In genomic region chr3:12869025-12869695, GRCh38 we compare ENCODE assay signal across 8 cellular contexts. TPM values are rescaled to one million over a fixed set of nuclear protein-coding genes. Genes with fewer than 3 reads are reported as not detected.
DNase-seq lines count a peak whose midpoint lies in the region; ATAC-seq, FAIRE-seq and TF ChIP-seq lines count a peak whose summit lies in the region.

No MANE protein-coding gene starts in this region.

- no peaks in the 10 kb centered on the region for H3F3A ChIP-seq in PC-3 (ENCODE audit: low read length, unreplicated experiment)

- TF ChIP-seq POLR2A in A549 (IDR thresholded peaks at IDR 0.05; ENCODE audit: low read length) (no peak), IMR-90 (IDR thresholded peaks at IDR 0.05; ENCODE audit: low read depth, low read length) (no peak), stomach (IDR thresholded peaks at IDR 0.05) (no peak)

- WGBS in A549 (ENCODE audit: missing lambda C conversion rate): 53% methylated on average over 15 of the region's 28 CpGs
- 0% methylated on average over 2 of the region's 28 CpGs; no CpG with 5 or more reads in 1 of the 2 experiments for WGBS in IMR-90 (ENCODE audit: extremely low coverage in 2 of 2, insufficient read length in 1 of 2), 2 experiments
- WGBS in stomach, 5 donors: 9 to 22% (median 10%) methylated on average over 9 to 28 of the region's 28 CpGs

- no peak for TF ChIP-seq CTCF in A549 (IDR thresholded peaks at IDR 0.05)
- TF ChIP-seq CTCF in IMR-90 (conservative IDR thresholded peaks at IDR 0.05; ENCODE audit: low read depth, low read length): no peak
- no peak for TF ChIP-seq CTCF in stomach (IDR thresholded peaks at IDR 0.05)
- no peak for TF ChIP-seq CTCF in PC-3 (conservative IDR thresholded peaks at IDR 0.05; ENCODE audit: low read depth, low read length)

- H3K4ac ChIP-seq in IMR-90 (ENCODE audit: low read depth, low read length): no peak overlapping the region

- peaks cover 5% of the 10 kb centered on the region for H3K9me3 Mint-ChIP-seq in activated naive CD8-positive, alpha-beta T cell treated with anti-CD3 and anti-CD28 coated beads, Interleukin-2, amount 10 ng/mL, durations not matched to agents 7 days and 5 days

- H3K4me1 Mint-ChIP-seq in activated naive CD8-positive, alpha-beta T cell treated with anti-CD3 and anti-CD28 coated beads, Interleukin-2, amount 10 ng/mL, durations not matched to agents 7 days and 5 days: peaks cover 11% of the 10 kb centered on the region

- H3K27me3 ChIP-seq in IMR-90 (ENCODE audit: control insufficient read depth, insufficient read depth, low read length) (peaks cover 26% of the 10 kb centered on the region), stomach (peaks cover 0 to 18% (median 8%) of the 10 kb centered on the region in 3 donors), PC-3 (ENCODE audit: low read length) (no peaks in the 10 kb centered on the region)

- no peaks in the 10 kb centered on the region for H3K36me3 ChIP-seq in IMR-90 (ENCODE audit: control insufficient read depth, insufficient read depth, low read length)
- no peaks in the 10 kb centered on the region for H3K36me3 ChIP-seq in stomach
- no peaks in the 10 kb centered on the region; the same call in 1 of the 2 replicates for H3K36me3 ChIP-seq in PC-3 (ENCODE audit: low read depth, low read length)

- no peak overlapping the region for H2BK20ac ChIP-seq in IMR-90 (ENCODE audit: low read depth, low read length)

- H3K4me1 ChIP-seq in A549 (peaks cover 4% of the 10 kb centered on the region; the same call in 2 of the 3 replicates), IMR-90 (ENCODE audit: control insufficient read depth, insufficient read depth, low read length) (no peaks in the 10 kb centered on the region; the same call in 1 of the 2 replicates), stomach (peaks cover 14 to 18% (median 16%) of the 10 kb centered on the region in 4 donors), PC-3 (ENCODE audit: insufficient read depth, low read length) (no peaks in the 10 kb centered on the region)

- H3K9ac ChIP-seq in IMR-90 (ENCODE audit: low read depth, low read length): no peak overlapping the region
- H3K9ac ChIP-seq in PC-3 (ENCODE audit: low read length): no peak overlapping the region

- no peaks in the 10 kb centered on the region for H3K36me3 Mint-ChIP-seq in activated naive CD8-positive, alpha-beta T cell treated with anti-CD3 and anti-CD28 coated beads, Interleukin-2, amount 10 ng/mL, durations not matched to agents 7 days and 5 days

- H3K27ac ChIP-seq in A549 (no peak overlapping the region), IMR-90 (ENCODE audit: insufficient read depth, low read length) (no peak overlapping the region), stomach (no peak overlapping the region), PC-3 (ENCODE audit: low read length) (no peak overlapping the region)

- no peak overlapping the region for H2AK5ac ChIP-seq in IMR-90 (ENCODE audit: low read depth, low read length)

- H4K5ac ChIP-seq in IMR-90 (ENCODE audit: low read depth, low read length): no peak overlapping the region

- H2AFZ ChIP-seq in IMR-90 (replicated peaks; ENCODE audit: low read length, poor library complexity) (peak overlapping the region; percentile 85), PC-3 (ENCODE audit: low read length) (no peak overlapping the region)

- no peak overlapping the region for H2BK5ac ChIP-seq in IMR-90 (ENCODE audit: low read depth, low read length, poor library complexity, severe bottlenecking)

- DNase-seq in A549 (ENCODE audit: low read depth in 1 of 2, low spot score in 1 of 2) (peak in 1 of 2 experiments; percentile 15), IMR-90 (no peak), left kidney (ENCODE audit: low read depth, low spot score) (peak; percentile 90), stomach (peak; percentile 76), PC-3 (no peak)
- DNase-seq in activated naive CD8-positive, alpha-beta T cell treated with anti-CD3 and anti-CD28 coated beads, Interleukin-2, amount 10 ng/mL, durations not matched to agents 7 days and 5 days: peak; percentile 59

- BruUV-seq in IMR-90 (replicated peaks; lab: Mats Ljungman, UMichigan) (no TSS peak), PC-3 (replicated peaks; lab: Mats Ljungman, UMichigan) (no TSS peak)

- CTCF ChIA-PET in A549 (lab: Yijun Ruan, JAX) (interaction anchor here (0.6 to 2.4 kb wide), 14 partner anchors 7 to 566 kb away, joined by 3 to 17 read pairs (median 5); no protein-coding TSS in a partner anchor), IMR-90 (lab: Yijun Ruan, JAX) (interaction anchor here (0.7 to 1.6 kb wide), 2 partner anchors 9 to 1087 kb away, joined by 3 to 4 read pairs; no protein-coding TSS in a partner anchor), PC-3 (lab: Charles Lee) (interaction anchor here (0.6 kb wide), 1 partner anchor 20 kb away, joined by 4 read pairs; no protein-coding TSS in a partner anchor)

- dilution Hi-C loops in IMR-90 (cut with HindIII; ENCODE audit: low sequenced_read_pairs, unreplicated experiment): no loop called here

- H3K14ac ChIP-seq in IMR-90 (replicated peaks; ENCODE audit: low read depth, low read length): no peak overlapping the region

- intact Hi-C loops in IMR-90 (cut with micrococcal nuclease): no loop called here
- intact Hi-C loops in stomach (cut with DNase I; ENCODE audit: low total_unique reads): no loop called here
- intact Hi-C loops in PC-3 (cut with micrococcal nuclease): no loop called here

- H3K4me2 ChIP-seq in A549 (no peak overlapping the region; the same call in 1 of the 3 replicates), IMR-90 (ENCODE audit: low read depth, low read length) (no peak overlapping the region; the same call in 1 of the 2 replicates), PC-3 (ENCODE audit: low read length) (no peak overlapping the region)

- H4K20me1 ChIP-seq in IMR-90 (ENCODE audit: insufficient read depth, low read length) (no peaks in the 10 kb centered on the region), PC-3 (ENCODE audit: low read length) (no peaks in the 10 kb centered on the region)

- no peak overlapping the region for H3K4me3 Mint-ChIP-seq in activated naive CD8-positive, alpha-beta T cell treated with anti-CD3 and anti-CD28 coated beads, Interleukin-2, amount 10 ng/mL, durations not matched to agents 7 days and 5 days

- no peak overlapping the region for H4K91ac ChIP-seq in IMR-90 (ENCODE audit: insufficient read depth, low read depth, low read length)

- TF ChIP-seq RAD21 in A549 (conservative IDR thresholded peaks at IDR 0.05 in 1 of 2, IDR thresholded peaks at IDR 0.05 in 1 of 2) (no peak), IMR-90 (IDR thresholded peaks at IDR 0.05; ENCODE audit: low read length) (no peak)

- TF ChIP-seq EP300 in A549 (IDR thresholded peaks at IDR 0.05): no peak
- TF ChIP-seq EP300 in stomach (IDR thresholded peaks at IDR 0.05): no peak

- no peak overlapping the region for H2BK120ac ChIP-seq in IMR-90 (ENCODE audit: low read depth, low read length)

- peak overlapping the region in 1 of 2 experiments; percentile 15; a peak in 1 of 4 replicates for H4K8ac ChIP-seq in IMR-90 (ENCODE audit: low read depth in 2 of 2, low read length in 2 of 2)

- H3K27me3 Mint-ChIP-seq in activated naive CD8-positive, alpha-beta T cell treated with anti-CD3 and anti-CD28 coated beads, Interleukin-2, amount 10 ng/mL, durations not matched to agents 7 days and 5 days: peaks cover 20% of the 10 kb centered on the region

- no peak overlapping the region for H3K18ac ChIP-seq in IMR-90 (ENCODE audit: low read depth, low read length)

- no peak overlapping the region for H2AK9ac ChIP-seq in IMR-90 (replicated peaks; ENCODE audit: low read depth, low read length, poor library complexity)

- in situ Hi-C loops in IMR-90 (cut with MboI; ENCODE audit: low sequenced_read_pairs): no loop called here

- ATAC-seq in A549: peak; percentile 40 to 63; a peak in 5 of 6 replicates
- ATAC-seq in GM19324 (IDR thresholded peaks at IDR 0.05; ENCODE audit: low FRiP score, unreplicated experiment): peak; percentile 41
- peak; percentile 73 for ATAC-seq in IMR-90 (ENCODE audit: low read depth)
- ATAC-seq in activated naive CD8-positive, alpha-beta T cell treated with anti-CD3 and anti-CD28 coated beads, Interleukin-2, amount 10 ng/mL, durations not matched to agents 7 days and 5 days (ENCODE audit: low read depth): peak; percentile 30
- ATAC-seq in GM18519 (IDR thresholded peaks at IDR 0.05; ENCODE audit: low FRiP score, unreplicated experiment): no peak
- no peak for ATAC-seq in PC-3

- H3K9me3 ChIP-seq in A549: peaks cover 10% of the 10 kb centered on the region; the same call in 2 of the 3 replicates
- H3K9me3 ChIP-seq in IMR-90 (ENCODE audit: control insufficient read depth, insufficient read depth, low read length): peaks cover 7% of the 10 kb centered on the region
- peaks cover 0 to 11% (median 5%) of the 10 kb centered on the region in 4 donors for H3K9me3 ChIP-seq in stomach
- H3K9me3 ChIP-seq in PC-3 (ENCODE audit: low read length): peaks cover 13% of the 10 kb centered on the region

- H3K9me1 ChIP-seq in IMR-90 (ENCODE audit: insufficient read depth, low read length): no peaks in the 10 kb centered on the region; the same call in 1 of the 2 replicates

- H3K79me1 ChIP-seq in IMR-90 (ENCODE audit: low read depth in 1 of 2, low read length in 2 of 2): no peaks in the 10 kb centered on the region

- H3K27ac Mint-ChIP-seq in activated naive CD8-positive, alpha-beta T cell treated with anti-CD3 and anti-CD28 coated beads, Interleukin-2, amount 10 ng/mL, durations not matched to agents 7 days and 5 days: no peak overlapping the region

- no peak overlapping the region for H3K4me3 ChIP-seq in A549
- H3K4me3 ChIP-seq in IMR-90 (ENCODE audit: insufficient read depth, low read depth, low read length): no peak overlapping the region
- H3K4me3 ChIP-seq in stomach: peak overlapping the region; percentile 36 to 42 (median 40)
- no peak overlapping the region for H3K4me3 ChIP-seq in PC-3 (ENCODE audit: low read length)

- no peaks in the 10 kb centered on the region for H3K9me2 ChIP-seq in PC-3 (replicated peaks; ENCODE audit: low read length)

- H3K23ac ChIP-seq in IMR-90 (ENCODE audit: low read depth, low read length): no peak overlapping the region

- no peak for FAIRE-seq in A549 (lab: Jason Lieb, UNC)

- POLR2A ChIA-PET in A549 (lab: Yijun Ruan, JAX): no interaction called here
- POLR2A ChIA-PET in IMR-90 (lab: Charles Lee; ENCODE audit: unreplicated experiment): interaction anchor here (0.6 kb wide), 1 partner anchor 53 kb away, joined by 6 read pairs; no protein-coding TSS in a partner anchor
- POLR2A ChIA-PET in activated naive CD8-positive, alpha-beta T cell treated with anti-CD3 and anti-CD28 coated beads, Interleukin-2, amount 10 ng/mL, durations not matched to agents 7 days and 5 days (lab: Charles Lee): no interaction called here
- POLR2A ChIA-PET in PC-3 (lab: Charles Lee; ENCODE audit: unreplicated experiment): no interaction called here

- no peak overlapping the region for H3K56ac ChIP-seq in IMR-90 (ENCODE audit: extremely low read depth, insufficient read depth, low read length)

- H2BK15ac ChIP-seq in IMR-90 (ENCODE audit: low read depth, low read length): no peak overlapping the region

- H3K79me2 ChIP-seq in PC-3 (ENCODE audit: low read length): no peaks in the 10 kb centered on the region

RNA-seq across cellular contexts. Expression of gene RPL32, which starts 27.8 kb away (rescaled TPM):
- polyA plus RNA-seq in A549 (2011; rRNA removed) (2,852 and 3,429 TPM in 2 replicates), A549 (2017; fragmentation: RNase III; extraction: RNeasy Plus Mini Kit Qiagen cat#74134 plus additional on column Dnase treatment) (2,144 to 2,316 TPM (median 2,167 TPM) in 3 replicates), IMR-90 (2012; rRNA removed) (1,856 and 2,352 TPM in 2 replicates), stomach (1,000 to 10,000 TPM; 2,312 to 3,985 (median 3,806) TPM)
- polyA plus RNA-seq in A549 (2012; cell fraction: cytosol; rRNA removed): 2,068 and 2,204 TPM in 2 replicates
- 454 and 476 TPM in 2 replicates for polyA plus RNA-seq in A549 (2012; cell fraction: nucleus; rRNA removed)
- 916 and 1,159 TPM in 2 replicates for polyA minus RNA-seq in A549 (2011; rRNA and poly(A)+ RNA removed)
- total RNA-seq in IMR-90 (2012; rRNA removed) (566 and 644 TPM in 2 replicates), stomach (1,000 to 10,000 TPM in 3 of 5 donors, 100 to 1,000 TPM in 1, 10 to 100 TPM in 1; 71.5 to 2,292 (median 1,389) TPM), PC-3 (2014; rRNA removed) (2,037 and 2,663 TPM in 2 replicates)
- 1,242 and 1,359 TPM in 2 replicates for polyA plus RNA-seq in IMR-90 (2012; cell fraction: cytosol; rRNA removed)
- 275 and 638 TPM in 2 replicates for polyA plus RNA-seq in IMR-90 (2012; cell fraction: nucleus; rRNA removed; ENCODE audit: low replicate concordance)
- 1,000 to 10,000 TPM; 2,162 to 2,195 TPM for total RNA-seq in activated naive CD8-positive, alpha-beta T cell treated with anti-CD3 and anti-CD28 coated beads, Interleukin-2, amount 10 ng/mL, durations not matched to agents 7 days and 5 days

Comparison
In these comparisons a context has a peak if more than half of its experiments do, and no peak if none do; other contexts are left out.
1. ATAC-seq: peak in A549 (2 of 2), GM19324 (single experiment), IMR-90 (single experiment) and activated naive CD8-positive, alpha-beta T cell treated with anti-CD3 and anti-CD28 coated beads, Interleukin-2, amount 10 ng/mL, durations not matched to agents 7 days and 5 days (single experiment); none in GM18519 (single experiment) and PC-3 (single experiment).
2. DNase-seq: peak in activated naive CD8-positive, alpha-beta T cell treated with anti-CD3 and anti-CD28 coated beads, Interleukin-2, amount 10 ng/mL, durations not matched to agents 7 days and 5 days (single experiment), left kidney (single experiment) and stomach (single experiment); none in IMR-90 (single experiment) and PC-3 (single experiment).
3. H3K4me3 ChIP-seq: peak in stomach (4 of 4); none in A549 (single experiment), IMR-90 (single experiment) and PC-3 (single experiment).